In the genomic region with DNA sequence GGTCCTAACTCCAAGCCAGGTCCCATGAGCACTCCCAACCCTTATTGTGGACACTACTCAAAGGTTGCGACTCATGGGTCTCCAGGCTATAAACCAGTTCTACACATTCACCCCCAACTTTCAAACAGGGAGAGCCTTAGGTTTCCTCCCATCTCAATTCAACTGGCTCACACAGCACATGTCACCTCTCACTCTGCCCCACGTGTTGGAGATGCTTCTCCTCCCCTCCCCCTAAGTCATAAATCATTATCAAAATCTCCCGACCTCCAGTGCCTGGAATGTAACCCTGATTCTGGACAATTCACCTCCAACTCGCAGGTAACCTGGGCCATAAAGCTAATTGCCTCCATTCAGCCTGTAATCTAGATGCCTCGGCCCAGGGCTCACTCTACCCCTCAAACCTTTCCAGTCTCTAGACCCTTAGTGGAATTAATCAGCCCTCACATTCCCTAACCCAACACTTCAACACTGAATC, we compare ENCODE assay signal across 8 cellular contexts. TPM values are rescaled to one million over a fixed set of nuclear protein-coding genes. Genes with fewer than 3 reads are reported as not detected.
DNase-seq lines count a peak whose midpoint lies in the region; ATAC-seq and TF ChIP-seq lines count a peak whose summit lies in the region.

No MANE protein-coding gene starts in this region.

- peaks cover 50% of the 10 kb centered on the region for H3K4me1 ChIP-seq in DOHH2 (ENCODE audit: control insufficient read depth, low read length)
- H3K4me1 ChIP-seq in KMS-11 (ENCODE audit: low read depth, poor library complexity, severe bottlenecking): peaks cover 50% of the 10 kb centered on the region
- H3K4me1 ChIP-seq in hepatocyte (ENCODE audit: insufficient read depth): peaks cover 23% of the 10 kb centered on the region

- H3K9me2 ChIP-seq in DOHH2 (replicated peaks; ENCODE audit: control insufficient read depth, low read length): no peaks in the 10 kb centered on the region
- no peaks in the 10 kb centered on the region for H3K9me2 ChIP-seq in hepatocyte (replicated peaks; ENCODE audit: insufficient read depth)

- ATAC-seq in GM21360 (IDR thresholded peaks at IDR 0.05; ENCODE audit: unreplicated experiment): no peak

- H3K4me2 ChIP-seq in DOHH2 (ENCODE audit: low read length) (peak overlapping the region; percentile 70), KMS-11 (peak overlapping the region; percentile 98), hepatocyte (peak overlapping the region; percentile 82)

- H4K20me1 ChIP-seq in DOHH2 (ENCODE audit: control insufficient read depth, insufficient read depth, low read depth, low read length) (peaks cover 16% of the 10 kb centered on the region), KMS-11 (ENCODE audit: insufficient read depth) (peaks cover 18% of the 10 kb centered on the region), hepatocyte (ENCODE audit: insufficient read depth, poor library complexity, severe bottlenecking) (peaks cover 24% of the 10 kb centered on the region)

- no peak for TF ChIP-seq CTCF in DOHH2 (IDR thresholded peaks at IDR 0.05; ENCODE audit: low read depth, low read length, poor library complexity, severe bottlenecking)
- no peak for TF ChIP-seq CTCF in KMS-11 (conservative IDR thresholded peaks at IDR 0.05; ENCODE audit: low read depth, low read length)
- no peak for TF ChIP-seq CTCF in hepatocyte (IDR thresholded peaks at IDR 0.05; ENCODE audit: poor library complexity)

- H3K27me3 ChIP-seq in DOHH2 (ENCODE audit: control insufficient read depth, low read length): no peaks in the 10 kb centered on the region
- no peaks in the 10 kb centered on the region for H3K27me3 ChIP-seq in KMS-11 (ENCODE audit: insufficient read depth, low read depth)
- no peaks in the 10 kb centered on the region for H3K27me3 ChIP-seq in hepatocyte

- H3K9me3 ChIP-seq in DOHH2 (ENCODE audit: control insufficient read depth, insufficient read depth, low read length): no peaks in the 10 kb centered on the region
- no peaks in the 10 kb centered on the region for H3K9me3 ChIP-seq in hepatocyte (ENCODE audit: low read depth)

- H3K27ac ChIP-seq in DOHH2 (ENCODE audit: low read depth, low read length) (peak overlapping the region; percentile 43), KMS-11 (peak overlapping the region; percentile 72), hepatocyte (peak overlapping the region; percentile 89), skin epidermis (peak overlapping the region; percentile 65 to 96 (median 91))

- 13% methylated on average over 5 of the region's 5 CpGs for WGBS in hepatocyte (ENCODE audit: low lambda C conversion rate, missing lambda C conversion rate)

- H3K9ac ChIP-seq in KMS-11: peak overlapping the region; percentile 91

- H2AFZ ChIP-seq in KMS-11 (ENCODE audit: low read depth) (peak overlapping the region; percentile 48; the same call in 1 of the 2 replicates), hepatocyte (peak overlapping the region; percentile 34)

- H3K79me2 ChIP-seq in DOHH2 (ENCODE audit: control insufficient read depth, low read length): peaks cover 61% of the 10 kb centered on the region
- peaks cover 58% of the 10 kb centered on the region for H3K79me2 ChIP-seq in KMS-11 (ENCODE audit: insufficient read depth, low read depth)
- H3K79me2 ChIP-seq in hepatocyte: peaks cover 54% of the 10 kb centered on the region

- peaks cover 50% of the 10 kb centered on the region for H3K36me3 ChIP-seq in DOHH2 (ENCODE audit: control insufficient read depth, low read length)
- no peaks in the 10 kb centered on the region; the same call in 1 of the 2 replicates for H3K36me3 ChIP-seq in KMS-11 (ENCODE audit: insufficient read depth)
- H3K36me3 ChIP-seq in hepatocyte (replicated peaks; ENCODE audit: insufficient read depth, low read depth): no peaks in the 10 kb centered on the region

- peak overlapping the region; percentile 90 for H3K4me3 ChIP-seq in DOHH2 (ENCODE audit: low read length)
- peak overlapping the region; percentile 83 for H3K4me3 ChIP-seq in KMS-11 (IDR thresholded peaks at IDR 0.05; ENCODE audit: insufficient read depth, low read depth, low read length)
- H3K4me3 ChIP-seq in hepatocyte: peak overlapping the region; percentile 43
- H3K4me3 ChIP-seq in skin epidermis: peak overlapping the region; percentile 72 to 98 (median 89)

- no peaks in the 10 kb centered on the region for H3F3A ChIP-seq in DOHH2 (ENCODE audit: control insufficient read depth, insufficient read depth)

- DNase-seq in activated naive CD4-positive, alpha-beta T cell treated with anti-CD3 and anti-CD28 coated beads, Interleukin-2, amount 50 U/mL, for 16 hours: peak; percentile 23
- DNase-seq in hepatocyte (ENCODE audit: low spot score): peak; percentile 44
- no peak for DNase-seq in occipital lobe (lab: John Stamatoyannopoulos, UW)
- no peak for DNase-seq in NCI-H774 (lab: John Stamatoyannopoulos, UW)

RNA-seq across cellular contexts. Expression of gene AK2, which starts 0.6 kb away (rescaled TPM):
- 120 and 133 TPM in 2 replicates for total RNA-seq in hepatocyte
- polyA plus RNA-seq in hepatocyte: 147 TPM in 2 replicates
- total RNA-seq in occipital lobe: 46.9 TPM

RNA-seq across cellular contexts. Expression of gene AZIN2, which starts 44.9 kb away (rescaled TPM):
- 1.8 and 9.2 TPM in 2 replicates for total RNA-seq in hepatocyte
- polyA plus RNA-seq in hepatocyte: 2.8 and 7.7 TPM in 2 replicates
- total RNA-seq in occipital lobe: 25.4 TPM

Comparison
In these comparisons a context has a peak if more than half of its experiments do, and no peak if none do; other contexts are left out.
1. DNase-seq: peak in activated naive CD4-positive, alpha-beta T cell treated with anti-CD3 and anti-CD28 coated beads, Interleukin-2, amount 50 U/mL, for 16 hours (single experiment) and hepatocyte (single experiment); none in occipital lobe (single experiment) and NCI-H774 (single experiment).
2. Peak in every context shown above with its lines, with median percentiles within 50 percentile points of each other: H3K27ac ChIP-seq, H3K4me2 ChIP-seq and H3K4me3 ChIP-seq.